Comparison of ENCODE assay signal across 8 cellular contexts in genomic region chr1:43617011-43617410, GRCh38.
"Had no signal": no experiment of that assay in that cellular context is flagged by ENCODE, and none has a peak within 500 bp of the region (broad histone marks: within the 10 kb centered on the region; RNA-seq: fewer than 3 reads in every experiment).

No MANE protein-coding gene starts in this region.

- FAIRE-seq: H1, H54, HTR-8/SVneo, K562 had no signal

- ATAC-seq: GM23338, K562 had no signal

- H3K4me3 ChIP-seq: GM23338, K562 had no signal

- DNase-seq: H9, HCEC 1CT, IMR-90 had no signal
